13 cellular contexts compared by ENCODE assay signal in the genomic region with DNA sequence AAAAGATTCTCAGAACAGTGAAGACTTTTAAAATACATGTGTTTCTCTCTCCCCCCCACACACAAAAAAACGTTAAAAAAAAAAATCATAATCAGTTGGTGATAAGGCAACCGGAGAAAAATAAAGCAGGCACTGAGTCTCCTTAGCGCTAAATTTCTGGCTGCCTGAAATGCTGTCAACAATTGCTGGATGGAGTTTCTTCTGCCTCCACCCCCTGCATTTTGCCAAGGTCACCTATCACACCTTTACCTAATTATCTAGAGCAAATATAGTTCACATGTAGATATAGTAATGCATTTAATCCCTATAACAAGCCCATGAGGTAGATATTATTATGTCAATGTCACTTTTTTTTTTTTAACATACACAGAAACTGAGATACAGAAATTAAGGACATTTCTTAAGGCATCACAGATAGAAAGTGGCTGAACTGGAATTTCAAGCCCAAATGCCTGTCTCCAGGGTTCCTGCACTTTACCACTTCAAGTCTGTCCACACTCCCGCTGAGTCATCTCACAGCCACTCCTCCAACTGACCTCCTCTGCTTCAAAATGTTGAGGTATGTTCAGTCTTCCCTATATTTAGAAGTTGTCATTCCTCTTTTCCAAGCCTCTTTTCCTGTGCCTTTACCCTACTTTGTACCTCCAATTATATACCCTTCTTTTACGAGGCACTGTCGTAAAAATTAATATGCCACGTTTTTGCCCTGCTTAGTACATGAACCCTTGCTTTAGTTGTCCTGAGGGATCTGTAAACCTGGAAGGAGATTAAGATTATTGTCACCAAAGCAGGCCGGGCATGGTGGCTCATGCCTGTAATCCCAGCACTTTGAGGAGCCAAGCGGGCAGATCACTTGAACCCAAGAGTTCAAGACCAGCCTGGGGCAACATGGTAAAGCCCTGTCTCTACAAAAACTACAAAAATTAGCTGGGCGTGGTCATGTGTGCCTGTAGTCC.
DNase-seq lines count a peak whose midpoint lies in the region; ATAC-seq and TF ChIP-seq lines count a peak whose summit lies in the region.
"Had no signal": no experiment of that assay in that cellular context is flagged by ENCODE, and none has a peak within 500 bp of the region (broad histone marks: within the 10 kb centered on the region; RNA-seq: fewer than 3 reads in every experiment).

No MANE protein-coding gene starts in this region.

- no peaks in the 10 kb centered on the region for H3K36me3 ChIP-seq in fibroblast of lung (ENCODE audit: control insufficient read depth, insufficient read depth, low read length)

- CTCF ChIA-PET in Calu3 (lab: Charles Lee): interaction anchor here (0.6 to 1.8 kb wide), 2 partner anchors 45 to 73 kb away, joined by 3 to 5 read pairs; partner anchors contain the start of gene MPP7

- no peaks in the 10 kb centered on the region for H3K27me3 ChIP-seq in fibroblast of lung (ENCODE audit: control insufficient read depth, insufficient read depth, low read length)

- H2AFZ ChIP-seq in fibroblast of lung (ENCODE audit: low read length): no peak overlapping the region

- no peaks in the 10 kb centered on the region for H3K79me2 ChIP-seq in fibroblast of lung (ENCODE audit: control insufficient read depth, insufficient read depth, low read length)

- H3K4me1 Mint-ChIP-seq in Calu3 (ENCODE audit: low read depth, unreplicated experiment) (peaks cover 23% of the 10 kb centered on the region), osteocyte (ENCODE audit: unreplicated experiment) (peaks cover 40% of the 10 kb centered on the region)

- H3K36me3 Mint-ChIP-seq in Calu3 (ENCODE audit: insufficient read depth, unreplicated experiment) (peaks cover 7% of the 10 kb centered on the region), osteocyte (ENCODE audit: unreplicated experiment) (peaks cover 2% of the 10 kb centered on the region)
- H3K36me3 Mint-ChIP-seq: natural killer cell treated with Interleukin-12 subunit alpha and Interleukin-12 subunit beta and Interleukin-15 and Interleukin-18, amount 100 ng/mL, for 72 hours had no signal

- no TSS peak for BruUV-seq in Calu3 (replicated peaks; lab: Mats Ljungman, UMichigan)

- H3K9me3 Mint-ChIP-seq in Calu3 (ENCODE audit: low read depth, unreplicated experiment) (no peaks in the 10 kb centered on the region), osteocyte (ENCODE audit: unreplicated experiment) (no peaks in the 10 kb centered on the region)
- H3K9me3 Mint-ChIP-seq: activated CD4-positive, alpha-beta memory T cell treated with anti-CD3 and anti-CD28 coated beads, Interleukin-2, amount 10 ng/mL, durations not matched to agents 7 days and 5 days; natural killer cell treated with Interleukin-12 subunit alpha and Interleukin-12 subunit beta and Interleukin-15 and Interleukin-18, amount 100 ng/mL, for 72 hours had no signal

- no peaks in the 10 kb centered on the region for H4K20me1 ChIP-seq in fibroblast of lung (ENCODE audit: control insufficient read depth, extremely low read depth, insufficient read depth, low read length)

- H3K27ac Mint-ChIP-seq in Calu3 (ENCODE audit: unreplicated experiment) (peak overlapping the region; percentile 28), osteocyte (ENCODE audit: unreplicated experiment) (peak overlapping the region; percentile 91)
- H3K27ac Mint-ChIP-seq: activated CD4-positive, alpha-beta memory T cell treated with anti-CD3 and anti-CD28 coated beads, Interleukin-2, amount 10 ng/mL, durations not matched to agents 7 days and 5 days; natural killer cell treated with Interleukin-12 subunit alpha and Interleukin-12 subunit beta and Interleukin-15 and Interleukin-18, amount 100 ng/mL, for 72 hours had no signal

- DNase-seq in Calu3: peak; percentile 76
- peak; percentile 88 for DNase-seq in LNCaP clone FGC (ENCODE audit: low read depth)
- DNase-seq in fibroblast of lung (ENCODE audit: low read depth in 2 of 2): peak; percentile 53 to 85
- no peak for DNase-seq in osteocyte (ENCODE audit: extremely low spot score, unreplicated experiment)
- no peak for DNase-seq in NAMALWA (ENCODE audit: low spot score)
- DNase-seq in NCI-H69 (lab: John Stamatoyannopoulos, UW): no peak
- no peak for DNase-seq in activated CD8-positive, alpha-beta memory T cell treated with anti-CD3 and anti-CD28 coated beads for 24 hours
- DNase-seq: activated CD4-positive, alpha-beta memory T cell treated with anti-CD3 and anti-CD28 coated beads, Interleukin-2, amount 10 ng/mL, durations not matched to agents 7 days and 5 days; amniotic stem cell; NCI-H2107; SK-N-SH had no signal

- H3K4me3 Mint-ChIP-seq in Calu3 (ENCODE audit: low read depth, unreplicated experiment): peak overlapping the region; percentile 33
- H3K4me3 Mint-ChIP-seq in osteocyte (ENCODE audit: unreplicated experiment): no peak overlapping the region
- H3K4me3 Mint-ChIP-seq: activated CD4-positive, alpha-beta memory T cell treated with anti-CD3 and anti-CD28 coated beads, Interleukin-2, amount 10 ng/mL, durations not matched to agents 7 days and 5 days; natural killer cell treated with Interleukin-12 subunit alpha and Interleukin-12 subunit beta and Interleukin-15 and Interleukin-18, amount 100 ng/mL, for 72 hours had no signal

- ATAC-seq in HG02623 (IDR thresholded peaks at IDR 0.05; ENCODE audit: unreplicated experiment): no peak
- ATAC-seq: natural killer cell treated with Interleukin-12 subunit alpha and Interleukin-12 subunit beta and Interleukin-15 and Interleukin-18, amount 100 ng/mL, for 72 hours had no signal

- H3K9me3 ChIP-seq in fibroblast of lung (ENCODE audit: control insufficient read depth, insufficient read depth, low read depth, low read length): no peaks in the 10 kb centered on the region
- H3K9me3 ChIP-seq: SK-N-SH had no signal

- no peak overlapping the region for H3K27ac ChIP-seq in fibroblast of lung (ENCODE audit: insufficient read depth, low read length)

- no peak overlapping the region for H3K9ac ChIP-seq in fibroblast of lung (ENCODE audit: insufficient read depth, low read length)
- H3K9ac ChIP-seq: SK-N-SH had no signal

- no peaks in the 10 kb centered on the region for H3K4me1 ChIP-seq in fibroblast of lung (ENCODE audit: control insufficient read depth, extremely low read depth, insufficient read depth, low read length)

- intact Hi-C loops in Calu3 (cut with micrococcal nuclease; ENCODE audit: unreplicated experiment): loop anchor here (2.0 to 5.0 kb wide), 2 partner anchors 38 to 73 kb away; partner anchors contain the start of gene MPP7

- no peaks in the 10 kb centered on the region for H3K27me3 Mint-ChIP-seq in Calu3 (ENCODE audit: unreplicated experiment)
- H3K27me3 Mint-ChIP-seq in osteocyte (ENCODE audit: unreplicated experiment): no peaks in the 10 kb centered on the region
- H3K27me3 Mint-ChIP-seq: natural killer cell treated with Interleukin-12 subunit alpha and Interleukin-12 subunit beta and Interleukin-15 and Interleukin-18, amount 100 ng/mL, for 72 hours had no signal

- no peak for TF ChIP-seq CTCF in Calu3 (IDR thresholded peaks at IDR 0.05; ENCODE audit: unreplicated experiment)
- TF ChIP-seq CTCF in LNCaP clone FGC (IDR thresholded peaks at IDR 0.05; ENCODE audit: control insufficient read depth, extremely low read depth, insufficient read depth): no peak
- no peak for TF ChIP-seq CTCF in fibroblast of lung (conservative IDR thresholded peaks at IDR 0.05 in 1 of 2, IDR thresholded peaks at IDR 0.05 in 1 of 2; ENCODE audit: low read depth in 1 of 2, low read length in 2 of 2)
- TF ChIP-seq CTCF in osteocyte (IDR thresholded peaks at IDR 0.05): no peak

- no peak overlapping the region for H3K4me2 ChIP-seq in fibroblast of lung (ENCODE audit: extremely low read depth, insufficient read depth, low read length)
- H3K4me2 ChIP-seq: SK-N-SH had no signal

- H3K4me3 ChIP-seq in LNCaP clone FGC (ENCODE audit: low read depth, low read length): no peak overlapping the region
- no peak overlapping the region for H3K4me3 ChIP-seq in fibroblast of lung (replicated peaks in 1 of 4; ENCODE audit: control extremely low read depth in 1 of 4, insufficient read depth in 1 of 4, low read depth in 3 of 4, low read length in 4 of 4)

Comparison
In these comparisons a context has a peak if more than half of its experiments do, and no peak if none do; other contexts are left out.
1. DNase-seq: peak in Calu3 (single experiment), LNCaP clone FGC (single experiment) and fibroblast of lung (2 of 2); none in osteocyte (single experiment), NAMALWA (single experiment), NCI-H69 (single experiment) and activated CD8-positive, alpha-beta memory T cell treated with anti-CD3 and anti-CD28 coated beads for 24 hours (single experiment).